ENCODE assay signal across 8 cellular contexts in genomic region chr7:5731156-5731809, GRCh38.
DNase-seq lines count a peak whose midpoint lies in the region; ATAC-seq lines count a peak whose summit lies in the region.
"Not testable (repeated sequence)": the region's sequence is repeated elsewhere in the genome, so short reads cannot be mapped to it uniquely, and the experiment has no call there.

No MANE protein-coding gene starts in this region.

- peaks cover 21% of the 10 kb centered on the region for H3K4me1 Mint-ChIP-seq in activated naive CD4-positive, alpha-beta T cell treated with anti-CD3 and anti-CD28 coated beads, Interleukin-2, amount 50 U/mL, for 24 hours
- H3K4me1 Mint-ChIP-seq in memory B cell: not testable (repeated sequence)
- peaks cover 8 to 12% of the 10 kb centered on the region in 2 donors for H3K4me1 Mint-ChIP-seq in stimulated activated naive B cell treated with anti-CD40 and anti-IgM and Interleukin-4, amounts not matched to agents 10 μg/mL and 1 μg/mL and 100 μg/mL, for 72 hours

- H3K27me3 Mint-ChIP-seq in activated naive CD4-positive, alpha-beta T cell treated with anti-CD3 and anti-CD28 coated beads, Interleukin-2, amount 50 U/mL, for 24 hours; memory B cell; stimulated activated naive B cell treated with anti-CD40 and anti-IgM and Interleukin-4, amounts not matched to agents 10 μg/mL and 1 μg/mL and 100 μg/mL, for 72 hours: not testable (repeated sequence)

- peak; percentile 79 for ATAC-seq in GM18502 (IDR thresholded peaks at IDR 0.05; ENCODE audit: poor library complexity, unreplicated experiment)
- peak; percentile 52 for ATAC-seq in GM19468 (IDR thresholded peaks at IDR 0.05; ENCODE audit: extremely low read depth, unreplicated experiment)
- peak; percentile 93 for ATAC-seq in HG02852 (IDR thresholded peaks at IDR 0.05; ENCODE audit: unreplicated experiment)
- peak; percentile 57 for ATAC-seq in HG03442 (IDR thresholded peaks at IDR 0.05; ENCODE audit: unreplicated experiment)
- ATAC-seq in activated CD4-positive, CD25-positive, alpha-beta regulatory T cell treated with anti-CD3 and anti-CD28 coated beads, Interleukin-2, amount 50 U/mL, for 24 hours: peak; percentile 94 to 98
- ATAC-seq in memory B cell (ENCODE audit: low read depth): peak; percentile 100
- ATAC-seq in stimulated activated naive B cell treated with anti-CD40 and anti-IgM and Interleukin-4, amounts not matched to agents 10 μg/mL and 1 μg/mL and 100 μg/mL, for 72 hours (replicated peaks): peak; percentile 99 to 100

- DNase-seq in memory B cell (ENCODE audit: low spot score in 2 of 2): not testable (repeated sequence)
- DNase-seq in stimulated activated naive B cell treated with anti-CD40 and anti-IgM and Interleukin-4, amounts not matched to agents 10 μg/mL and 1 μg/mL and 100 μg/mL, for 72 hours: peak; percentile 5

- H3K36me3 Mint-ChIP-seq in activated naive CD4-positive, alpha-beta T cell treated with anti-CD3 and anti-CD28 coated beads, Interleukin-2, amount 50 U/mL, for 24 hours: peaks cover 16% of the 10 kb centered on the region
- H3K36me3 Mint-ChIP-seq in memory B cell: peaks cover 22% of the 10 kb centered on the region
- peaks cover 25 to 56% of the 10 kb centered on the region in 2 donors for H3K36me3 Mint-ChIP-seq in stimulated activated naive B cell treated with anti-CD40 and anti-IgM and Interleukin-4, amounts not matched to agents 10 μg/mL and 1 μg/mL and 100 μg/mL, for 72 hours

- not testable (repeated sequence) for H3K9me3 Mint-ChIP-seq in activated naive CD4-positive, alpha-beta T cell treated with anti-CD3 and anti-CD28 coated beads, Interleukin-2, amount 50 U/mL, for 24 hours; memory B cell; stimulated activated naive B cell treated with anti-CD40 and anti-IgM and Interleukin-4, amounts not matched to agents 10 μg/mL and 1 μg/mL and 100 μg/mL, for 72 hours

- peak overlapping the region; percentile 51 for H3K27ac Mint-ChIP-seq in activated naive CD4-positive, alpha-beta T cell treated with anti-CD3 and anti-CD28 coated beads, Interleukin-2, amount 50 U/mL, for 24 hours
- H3K27ac Mint-ChIP-seq in memory B cell: peak overlapping the region; percentile 86
- not testable (repeated sequence) for H3K27ac Mint-ChIP-seq in stimulated activated naive B cell treated with anti-CD40 and anti-IgM and Interleukin-4, amounts not matched to agents 10 μg/mL and 1 μg/mL and 100 μg/mL, for 72 hours

- H3K4me3 Mint-ChIP-seq in activated naive CD4-positive, alpha-beta T cell treated with anti-CD3 and anti-CD28 coated beads, Interleukin-2, amount 50 U/mL, for 24 hours; memory B cell; stimulated activated naive B cell treated with anti-CD40 and anti-IgM and Interleukin-4, amounts not matched to agents 10 μg/mL and 1 μg/mL and 100 μg/mL, for 72 hours: not testable (repeated sequence)
